Comparison of ENCODE assay signal across 1 cellular context in genomic region chr1:109290137-109290536, GRCh38.
A peak's percentile ranks its signal among the peaks of the same experiment; 100 is the strongest.
TF ChIP-seq lines count a peak whose summit lies in the region.

No MANE protein-coding gene starts in this region.

TF ChIP-seq in HepG2, 621 proteins besides CTCF, POLR2A, EP300 and RAD21 (continued from another document):
- TF ChIP-seq, protein P1, sequence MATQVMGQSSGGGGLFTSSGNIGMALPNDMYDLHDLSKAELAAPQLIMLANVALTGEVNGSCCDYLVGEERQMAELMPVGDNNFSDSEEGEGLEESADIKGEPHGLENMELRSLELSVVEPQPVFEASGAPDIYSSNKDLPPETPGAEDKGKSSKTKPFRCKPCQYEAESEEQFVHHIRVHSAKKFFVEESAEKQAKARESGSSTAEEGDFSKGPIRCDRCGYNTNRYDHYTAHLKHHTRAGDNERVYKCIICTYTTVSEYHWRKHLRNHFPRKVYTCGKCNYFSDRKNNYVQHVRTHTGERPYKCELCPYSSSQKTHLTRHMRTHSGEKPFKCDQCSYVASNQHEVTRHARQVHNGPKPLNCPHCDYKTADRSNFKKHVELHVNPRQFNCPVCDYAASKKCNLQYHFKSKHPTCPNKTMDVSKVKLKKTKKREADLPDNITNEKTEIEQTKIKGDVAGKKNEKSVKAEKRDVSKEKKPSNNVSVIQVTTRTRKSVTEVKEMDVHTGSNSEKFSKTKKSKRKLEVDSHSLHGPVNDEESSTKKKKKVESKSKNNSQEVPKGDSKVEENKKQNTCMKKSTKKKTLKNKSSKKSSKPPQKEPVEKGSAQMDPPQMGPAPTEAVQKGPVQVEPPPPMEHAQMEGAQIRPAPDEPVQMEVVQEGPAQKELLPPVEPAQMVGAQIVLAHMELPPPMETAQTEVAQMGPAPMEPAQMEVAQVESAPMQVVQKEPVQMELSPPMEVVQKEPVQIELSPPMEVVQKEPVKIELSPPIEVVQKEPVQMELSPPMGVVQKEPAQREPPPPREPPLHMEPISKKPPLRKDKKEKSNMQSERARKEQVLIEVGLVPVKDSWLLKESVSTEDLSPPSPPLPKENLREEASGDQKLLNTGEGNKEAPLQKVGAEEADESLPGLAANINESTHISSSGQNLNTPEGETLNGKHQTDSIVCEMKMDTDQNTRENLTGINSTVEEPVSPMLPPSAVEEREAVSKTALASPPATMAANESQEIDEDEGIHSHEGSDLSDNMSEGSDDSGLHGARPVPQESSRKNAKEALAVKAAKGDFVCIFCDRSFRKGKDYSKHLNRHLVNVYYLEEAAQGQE (IDR thresholded peaks at IDR 0.05; ENCODE audit: borderline replicate concordance in 1 of 2, low read depth in 1 of 2, low read length in 2 of 2), result no peak
- TF ChIP-seq RARA (CRISPR knock-in tag; IDR thresholded peaks at IDR 0.05) (peak; percentile 57), ZMYM3 (CRISPR knock-in tag; IDR thresholded peaks at IDR 0.05) (no peak), SMYD3 (CRISPR knock-in tag; IDR thresholded peaks at IDR 0.05) (no peak), RFX3 (CRISPR knock-in tag; IDR thresholded peaks at IDR 0.05) (no peak), ZNF775 (CRISPR knock-in tag; IDR thresholded peaks at IDR 0.05; ENCODE audit: borderline replicate concordance) (no peak), SIX4 (CRISPR knock-in tag; IDR thresholded peaks at IDR 0.05) (no peak), ZMAT3 (CRISPR knock-in tag; conservative IDR thresholded peaks at IDR 0.05) (no peak), HNF4G (IDR thresholded peaks at IDR 0.05; ENCODE audit: borderline replicate concordance, low read depth, low read length) (peak; percentile 17; the same call in 1 of the 2 replicates), HNF4G (CRISPR knock-in tag; IDR thresholded peaks at IDR 0.05; ENCODE audit: borderline replicate concordance, low read depth) (no peak), TEAD2 (CRISPR knock-in tag; IDR thresholded peaks at IDR 0.05) (no peak), NR2F2 (IDR thresholded peaks at IDR 0.05; ENCODE audit: borderline replicate concordance, low read depth) (0 out of 2 replicates have a peak, but pooled peaks have one; percentile 14), ZNF768 (CRISPR knock-in tag; IDR thresholded peaks at IDR 0.05) (no peak), ZNF800 (CRISPR knock-in tag; IDR thresholded peaks at IDR 0.05) (no peak), NR2C2 (CRISPR knock-in tag; IDR thresholded peaks at IDR 0.05; ENCODE audit: borderline replicate concordance) (no peak)
- TF ChIP-seq, protein P2, sequence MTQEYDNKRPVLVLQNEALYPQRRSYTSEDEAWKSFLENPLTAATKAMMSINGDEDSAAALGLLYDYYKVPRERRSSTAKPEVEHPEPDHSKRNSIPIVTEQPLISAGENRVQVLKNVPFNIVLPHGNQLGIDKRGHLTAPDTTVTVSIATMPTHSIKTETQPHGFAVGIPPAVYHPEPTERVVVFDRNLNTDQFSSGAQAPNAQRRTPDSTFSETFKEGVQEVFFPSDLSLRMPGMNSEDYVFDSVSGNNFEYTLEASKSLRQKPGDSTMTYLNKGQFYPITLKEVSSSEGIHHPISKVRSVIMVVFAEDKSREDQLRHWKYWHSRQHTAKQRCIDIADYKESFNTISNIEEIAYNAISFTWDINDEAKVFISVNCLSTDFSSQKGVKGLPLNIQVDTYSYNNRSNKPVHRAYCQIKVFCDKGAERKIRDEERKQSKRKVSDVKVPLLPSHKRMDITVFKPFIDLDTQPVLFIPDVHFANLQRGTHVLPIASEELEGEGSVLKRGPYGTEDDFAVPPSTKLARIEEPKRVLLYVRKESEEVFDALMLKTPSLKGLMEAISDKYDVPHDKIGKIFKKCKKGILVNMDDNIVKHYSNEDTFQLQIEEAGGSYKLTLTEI (CRISPR knock-in tag; conservative IDR thresholded peaks at IDR 0.05), result no peak
- TF ChIP-seq, protein P3, sequence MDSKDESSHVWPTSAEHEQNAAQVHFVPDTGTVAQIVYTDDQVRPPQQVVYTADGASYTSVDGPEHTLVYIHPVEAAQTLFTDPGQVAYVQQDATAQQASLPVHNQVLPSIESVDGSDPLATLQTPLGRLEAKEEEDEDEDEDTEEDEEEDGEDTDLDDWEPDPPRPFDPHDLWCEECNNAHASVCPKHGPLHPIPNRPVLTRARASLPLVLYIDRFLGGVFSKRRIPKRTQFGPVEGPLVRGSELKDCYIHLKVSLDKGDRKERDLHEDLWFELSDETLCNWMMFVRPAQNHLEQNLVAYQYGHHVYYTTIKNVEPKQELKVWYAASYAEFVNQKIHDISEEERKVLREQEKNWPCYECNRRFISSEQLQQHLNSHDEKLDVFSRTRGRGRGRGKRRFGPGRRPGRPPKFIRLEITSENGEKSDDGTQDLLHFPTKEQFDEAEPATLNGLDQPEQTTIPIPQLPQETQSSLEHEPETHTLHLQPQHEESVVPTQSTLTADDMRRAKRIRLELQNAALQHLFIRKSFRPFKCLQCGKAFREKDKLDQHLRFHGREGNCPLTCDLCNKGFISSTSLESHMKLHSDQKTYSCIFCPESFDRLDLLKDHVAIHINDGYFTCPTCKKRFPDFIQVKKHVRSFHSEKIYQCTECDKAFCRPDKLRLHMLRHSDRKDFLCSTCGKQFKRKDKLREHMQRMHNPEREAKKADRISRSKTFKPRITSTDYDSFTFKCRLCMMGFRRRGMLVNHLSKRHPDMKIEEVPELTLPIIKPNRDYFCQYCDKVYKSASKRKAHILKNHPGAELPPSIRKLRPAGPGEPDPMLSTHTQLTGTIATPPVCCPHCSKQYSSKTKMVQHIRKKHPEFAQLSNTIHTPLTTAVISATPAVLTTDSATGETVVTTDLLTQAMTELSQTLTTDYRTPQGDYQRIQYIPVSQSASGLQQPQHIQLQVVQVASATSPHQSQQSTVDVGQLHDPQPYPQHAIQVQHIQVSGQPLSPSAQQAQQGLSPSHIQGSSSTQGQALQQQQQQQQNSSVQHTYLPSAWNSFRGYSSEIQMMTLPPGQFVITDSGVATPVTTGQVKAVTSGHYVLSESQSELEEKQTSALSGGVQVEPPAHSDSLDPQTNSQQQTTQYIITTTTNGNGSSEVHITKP (CRISPR knock-in tag; IDR thresholded peaks at IDR 0.05; ENCODE audit: low read depth), result no peak
- TF ChIP-seq, protein P4, sequence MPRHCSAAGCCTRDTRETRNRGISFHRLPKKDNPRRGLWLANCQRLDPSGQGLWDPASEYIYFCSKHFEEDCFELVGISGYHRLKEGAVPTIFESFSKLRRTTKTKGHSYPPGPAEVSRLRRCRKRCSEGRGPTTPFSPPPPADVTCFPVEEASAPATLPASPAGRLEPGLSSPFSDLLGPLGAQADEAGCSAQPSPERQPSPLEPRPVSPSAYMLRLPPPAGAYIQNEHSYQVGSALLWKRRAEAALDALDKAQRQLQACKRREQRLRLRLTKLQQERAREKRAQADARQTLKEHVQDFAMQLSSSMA (CRISPR knock-in tag; IDR thresholded peaks at IDR 0.05), result no peak
